Comparison of ENCODE assay signal across 8 cellular contexts in genomic region chr22:35352214-35353111, GRCh38. TPM values are rescaled to one million over a fixed set of nuclear protein-coding genes. Genes with fewer than 3 reads are reported as not detected.
DNase-seq lines count a peak whose midpoint lies in the region; ATAC-seq and TF ChIP-seq lines count a peak whose summit lies in the region.

No MANE protein-coding gene starts in this region.

- H3K9me2 ChIP-seq in GM23338 (ENCODE audit: insufficient read depth) = no peaks in the 10 kb centered on the region

- H3K27ac Mint-ChIP-seq in GM23338 = no peak overlapping the region; the same call in 1 of the 2 replicates
- H3K27ac Mint-ChIP-seq in stimulated activated memory B cell treated with anti-CD40 and anti-IgM and Interleukin-4, amounts not matched to agents 10 μg/mL and 1 μg/mL and 100 μg/mL, for 72 hours = peak overlapping the region; percentile 93

- H3K4me2 ChIP-seq in BLaER1 (peak overlapping the region; percentile 98), GM23338 (peak overlapping the region; percentile 96; the same call in 1 of the 2 replicates)

- peaks cover 15% of the 10 kb centered on the region for H3K27me3 Mint-ChIP-seq in GM23338 (ENCODE audit: insufficient read depth, low read depth, poor library complexity)
- H3K27me3 Mint-ChIP-seq in stimulated activated memory B cell treated with anti-CD40 and anti-IgM and Interleukin-4, amounts not matched to agents 10 μg/mL and 1 μg/mL and 100 μg/mL, for 72 hours = no peaks in the 10 kb centered on the region

- H3K9ac ChIP-seq in BLaER1 = peak overlapping the region; percentile 54; the same call in 1 of the 2 replicates

- H3K36me3 Mint-ChIP-seq in GM23338 (ENCODE audit: low read depth) = no peaks in the 10 kb centered on the region
- peaks cover 11% of the 10 kb centered on the region for H3K36me3 Mint-ChIP-seq in stimulated activated memory B cell treated with anti-CD40 and anti-IgM and Interleukin-4, amounts not matched to agents 10 μg/mL and 1 μg/mL and 100 μg/mL, for 72 hours

- H3K4me1 Mint-ChIP-seq in GM23338 = peaks cover 22% of the 10 kb centered on the region
- H3K4me1 Mint-ChIP-seq in stimulated activated memory B cell treated with anti-CD40 and anti-IgM and Interleukin-4, amounts not matched to agents 10 μg/mL and 1 μg/mL and 100 μg/mL, for 72 hours = peaks cover 71% of the 10 kb centered on the region

- peak; percentile 83 for DNase-seq in GM23338 (ENCODE audit: low spot score)
- DNase-seq in SKM-1 (lab: John Stamatoyannopoulos, UW; ENCODE audit: unreplicated experiment) = peak; percentile 54
- DNase-seq in brain microvascular endothelial cell = no peak
- peak; percentile 62 for DNase-seq in lung (ENCODE audit: low spot score)
- no peak for DNase-seq in central memory CD4-positive, alpha-beta T cell

- H3F3A ChIP-seq in GM23338 (replicated peaks; ENCODE audit: low read depth) = peaks cover 4% of the 10 kb centered on the region; the same call in 1 of the 2 replicates

- H3K4me1 ChIP-seq in BLaER1 (peaks cover 62% of the 10 kb centered on the region), GM23338 (ENCODE audit: insufficient read depth) (peaks cover 7% of the 10 kb centered on the region), lung (ENCODE audit: control insufficient read depth in 2 of 2, insufficient read depth in 2 of 2, low read length in 2 of 2) (peaks cover 0 to 5% of the 10 kb centered on the region in 2 donors)

- H3K9me3 ChIP-seq in BLaER1 (no peaks in the 10 kb centered on the region), lung (ENCODE audit: control insufficient read depth in 2 of 2, insufficient read depth in 1 of 2, low read length in 1 of 2) (no peaks in the 10 kb centered on the region)

- peak overlapping the region; percentile 93 for H2AFZ ChIP-seq in GM23338

- ATAC-seq in GM23338 = peak; percentile 43
- ATAC-seq in lung (ENCODE audit: insufficient read depth, low FRiP score) = peak; percentile 39
- peak; percentile 84 for ATAC-seq in stimulated activated memory B cell treated with anti-CD40 and anti-IgM and Interleukin-4, amounts not matched to agents 10 μg/mL and 1 μg/mL and 100 μg/mL, for 72 hours
- no peak for ATAC-seq in HG02678 (IDR thresholded peaks at IDR 0.05; ENCODE audit: unreplicated experiment)

- WGBS in lung, 2 donors = 40 to 46% methylated on average over 19 of the region's 19 CpGs

- peak overlapping the region; percentile 49 for H3K4me3 ChIP-seq in BLaER1
- H3K4me3 ChIP-seq in GM23338 = no peak overlapping the region
- H3K4me3 ChIP-seq in brain microvascular endothelial cell (ENCODE audit: low read depth, low read length) = no peak overlapping the region
- H3K4me3 ChIP-seq in lung = no peak overlapping the region

- no peaks in the 10 kb centered on the region for H3K79me2 ChIP-seq in GM23338 (replicated peaks; ENCODE audit: insufficient read depth)

- in situ Hi-C loops in brain microvascular endothelial cell (cut with HindIII; ENCODE audit: low pct_ligation_motif_present, low sequenced_read_pairs) = no loop called here

- H3K27ac ChIP-seq in BLaER1 (peak overlapping the region; percentile 79), GM23338 (ENCODE audit: low read depth) (no peak overlapping the region), brain microvascular endothelial cell (no peak overlapping the region), lung (ENCODE audit: low read depth in 1 of 2, low read length in 1 of 2) (peak overlapping the region in 1 of 2 donors; percentile 67)

- no peak overlapping the region for H3K4me3 Mint-ChIP-seq in GM23338
- peak overlapping the region; percentile 88 for H3K4me3 Mint-ChIP-seq in stimulated activated memory B cell treated with anti-CD40 and anti-IgM and Interleukin-4, amounts not matched to agents 10 μg/mL and 1 μg/mL and 100 μg/mL, for 72 hours

- H3K36me3 ChIP-seq in BLaER1 (peaks cover 4% of the 10 kb centered on the region; the same call in 1 of the 2 replicates), GM23338 (ENCODE audit: insufficient read depth) (no peaks in the 10 kb centered on the region), brain microvascular endothelial cell (replicated peaks) (no peaks in the 10 kb centered on the region), lung (ENCODE audit: control insufficient read depth in 2 of 2, insufficient read depth in 2 of 2, low read length in 2 of 2) (peaks cover 0 to 10% of the 10 kb centered on the region in 2 donors)

- TF ChIP-seq CTCF in GM23338 (conservative IDR thresholded peaks at IDR 0.05; ENCODE audit: low read depth in 2 of 2) = peak; percentile 57 to 76
- TF ChIP-seq CTCF in brain microvascular endothelial cell (IDR thresholded peaks at IDR 0.05; ENCODE audit: low read depth, low read length, missing control alignments) = peak; percentile 40
- TF ChIP-seq CTCF in lung (IDR thresholded peaks at IDR 0.05; ENCODE audit: control extremely low read depth, extremely low read depth) = no peak

- H3K27me3 ChIP-seq in BLaER1 = no peaks in the 10 kb centered on the region
- H3K27me3 ChIP-seq in GM23338 (ENCODE audit: insufficient read depth) = peaks cover 11% of the 10 kb centered on the region
- no peaks in the 10 kb centered on the region for H3K27me3 ChIP-seq in brain microvascular endothelial cell (replicated peaks)
- no peaks in the 10 kb centered on the region for H3K27me3 ChIP-seq in lung (ENCODE audit: control insufficient read depth, insufficient read depth)

- H4K20me1 ChIP-seq in BLaER1 = no peaks in the 10 kb centered on the region
- no peaks in the 10 kb centered on the region for H4K20me1 ChIP-seq in GM23338 (replicated peaks; ENCODE audit: insufficient read depth)

- no peaks in the 10 kb centered on the region; the same call in 2 of the 3 replicates for H3K9me3 Mint-ChIP-seq in GM23338
- H3K9me3 Mint-ChIP-seq in stimulated activated memory B cell treated with anti-CD40 and anti-IgM and Interleukin-4, amounts not matched to agents 10 μg/mL and 1 μg/mL and 100 μg/mL, for 72 hours = no peaks in the 10 kb centered on the region

TF ChIP-seq in GM23338, 12 proteins besides CTCF, POLR2A, EP300 and RAD21 (continues in another document):
- TF ChIP-seq STAT1 (IDR thresholded peaks at IDR 0.05; ENCODE audit: unreplicated experiment) (no peak), ZNF331 (CRISPR knock-in tag; IDR thresholded peaks at IDR 0.05; ENCODE audit: low read depth) (no peak), ETS1 (IDR thresholded peaks at IDR 0.05) (no peak), EZH2 (IDR thresholded peaks at IDR 0.05; ENCODE audit: low read depth, unreplicated experiment) (no peak), POLR2AphosphoS5 (IDR thresholded peaks at IDR 0.05; ENCODE audit: low read depth) (no peak), EZH2phosphoT487 (IDR thresholded peaks at IDR 0.05; ENCODE audit: unreplicated experiment) (no peak), CREB1 (CRISPR knock-in tag; IDR thresholded peaks at IDR 0.05; ENCODE audit: low read depth) (no peak)

RNA-seq across cellular contexts. Expression of gene HMOX1, which starts 28.4 kb away (rescaled TPM):
- total RNA-seq in GM23338 (2014; rRNA removed; shearing (Covaris generic)) = 19.3 and 22.6 TPM in 2 replicates
- polyA plus RNA-seq in GM23338 (2016; fragmentation: Nextera tagmentation; extraction: Ambion mirVana) = 10.9 and 12.1 TPM in 2 replicates
- total RNA-seq in lung = 100 to 1,000 TPM in 1 of 2 donors, 10 to 100 TPM in 1; 59.9 to 151 TPM
- 100 to 1,000 TPM; 120 to 930 TPM for polyA plus RNA-seq in lung

RNA-seq across cellular contexts. Expression of gene MCM5, which starts 47.5 kb away (rescaled TPM):
- 287 and 325 TPM in 2 replicates for total RNA-seq in GM23338 (2014; rRNA removed; shearing (Covaris generic))
- polyA plus RNA-seq in GM23338 (2016; fragmentation: Nextera tagmentation; extraction: Ambion mirVana) (282 and 288 TPM in 2 replicates), lung (10 to 100 TPM; 17.6 to 20.7 TPM)
- total RNA-seq in lung = 10 to 100 TPM; 31.1 to 43.1 TPM

RNA-seq across cellular contexts. Expression of gene TOM1, which starts 52.8 kb away (rescaled TPM):
- total RNA-seq in GM23338 (2014; rRNA removed; shearing (Covaris generic)) = 17.8 and 28.0 TPM in 2 replicates
- polyA plus RNA-seq in GM23338 (2016; fragmentation: Nextera tagmentation; extraction: Ambion mirVana) (9.1 and 10.9 TPM in 2 replicates), lung (100 to 1,000 TPM in 1 of 2 donors, 10 to 100 TPM in 1; 64.4 to 131 TPM)
- 10 to 100 TPM; 53.4 to 80.8 TPM for total RNA-seq in lung

Comparison
In these comparisons a context has a peak if more than half of its experiments do, and no peak if none do; other contexts are left out.
1. DNase-seq: peak in GM23338 (single experiment), SKM-1 (single experiment) and lung (single experiment); none in brain microvascular endothelial cell (single experiment) and central memory CD4-positive, alpha-beta T cell (single experiment).